ENCODE assay signal across 8 cellular contexts in the genomic region with DNA sequence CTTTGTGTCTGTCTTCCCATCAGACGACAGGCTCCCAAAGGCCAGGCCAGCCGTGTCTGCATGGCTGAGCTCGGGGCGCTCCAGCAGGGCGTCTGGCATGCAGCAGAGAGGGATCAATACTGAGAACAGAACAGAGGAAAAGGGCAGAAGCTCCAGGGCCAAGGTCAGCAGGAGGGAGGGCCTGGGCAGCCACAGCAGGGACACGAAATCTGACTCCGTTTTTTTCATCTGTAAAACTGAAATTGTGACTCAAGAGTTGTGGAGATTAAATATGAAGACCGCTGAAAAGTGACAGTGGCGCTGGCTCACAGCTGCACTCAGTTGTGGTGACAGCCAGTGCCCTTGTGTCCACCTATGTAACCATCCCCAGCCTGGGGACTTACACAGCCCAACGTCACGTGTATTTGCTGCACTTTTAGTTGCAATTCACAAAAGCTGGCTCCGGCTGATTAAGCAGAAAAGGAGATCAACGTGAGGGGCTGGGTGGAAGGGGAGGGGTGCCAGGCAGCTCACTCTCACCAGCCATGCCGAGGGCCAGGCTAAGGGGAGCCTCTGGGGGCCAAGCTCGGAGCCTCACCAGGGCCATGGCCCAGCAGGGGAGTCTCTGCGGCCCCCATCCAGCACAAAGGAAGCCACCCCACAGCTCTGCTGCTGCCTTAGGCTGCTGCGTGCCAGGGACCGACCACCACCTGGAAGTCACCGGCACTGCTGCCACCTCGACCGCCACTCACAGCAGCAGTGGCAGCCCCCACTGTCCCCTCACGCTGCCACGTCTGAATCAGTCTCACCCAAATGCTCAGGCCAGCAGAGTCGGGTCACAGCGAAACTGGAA.
DNase-seq lines count a peak whose midpoint lies in the region; ATAC-seq, FAIRE-seq and TF ChIP-seq lines count a peak whose summit lies in the region.

No MANE protein-coding gene starts in this region.

- H3K27me3 ChIP-seq in adipocyte (replicated peaks; ENCODE audit: control insufficient read depth, insufficient read depth, low read length), result no peaks in the 10 kb centered on the region
- H3K27me3 ChIP-seq in lung (ENCODE audit: control insufficient read depth, insufficient read depth), result no peaks in the 10 kb centered on the region

- H3K9me3 ChIP-seq in adipocyte (ENCODE audit: control insufficient read depth, low read length), result no peaks in the 10 kb centered on the region
- H3K9me3 ChIP-seq in lung (ENCODE audit: control insufficient read depth in 2 of 2, insufficient read depth in 1 of 2, low read length in 1 of 2), result peaks cover 0 to 3% of the 10 kb centered on the region in 2 donors

- DNase-seq in adipocyte (ENCODE audit: low read depth) (no peak), lung (ENCODE audit: low spot score) (no peak), head of caudate nucleus (no peak), ACHN (no peak), D721Med (ENCODE audit: insufficient read length, low spot score) (no peak), hippocampal formation (lab: John Stamatoyannopoulos, UW) (no peak)

- H3K36me3 ChIP-seq in adipocyte (ENCODE audit: control insufficient read depth, insufficient read depth, low read length, severe bottlenecking) (no peaks in the 10 kb centered on the region), lung (ENCODE audit: control insufficient read depth in 2 of 2, insufficient read depth in 2 of 2, low read length in 2 of 2) (peaks cover 0 to 2% of the 10 kb centered on the region in 2 donors)

- H3K4me3 ChIP-seq in adipocyte (ENCODE audit: low read length) (peak overlapping the region; percentile 74), lung (no peak overlapping the region)

- ATAC-seq in GM19397 (IDR thresholded peaks at IDR 0.05; ENCODE audit: unreplicated experiment) (peak; percentile 29), HG03159 (IDR thresholded peaks at IDR 0.05; ENCODE audit: unreplicated experiment) (peak; percentile 21), lung (ENCODE audit: insufficient read depth, low FRiP score) (peak; percentile 9)

- peak overlapping the region in 1 of 2 donors; percentile 58 for H3K27ac ChIP-seq in lung (ENCODE audit: low read depth in 1 of 2, low read length in 1 of 2)

- no peak for TF ChIP-seq CTCF in lung (IDR thresholded peaks at IDR 0.05; ENCODE audit: control extremely low read depth, extremely low read depth)
- no peak for TF ChIP-seq CTCF in D721Med (IDR thresholded peaks at IDR 0.05; ENCODE audit: insufficient read depth, missing control alignments)

- intact Hi-C loops in head of caudate nucleus (cut with DNase I), result loop anchor here (5.0 to 10.0 kb wide), 2 partner anchors 74 to 98 kb away; a partner anchor contains a TSS

- peak overlapping the region; percentile 72 for H3K9ac ChIP-seq in adipocyte (ENCODE audit: low read length)

- H3K4me1 ChIP-seq in adipocyte (ENCODE audit: control insufficient read depth, insufficient read depth, low read length) (peaks cover 6% of the 10 kb centered on the region), lung (ENCODE audit: control insufficient read depth in 2 of 2, insufficient read depth in 2 of 2, low read length in 2 of 2) (peaks cover 0 to 5% of the 10 kb centered on the region in 2 donors)

- FAIRE-seq in D721Med (lab: Jason Lieb, UNC), result no peak

- in situ Hi-C loops in ACHN (cut with HindIII; ENCODE audit: low pct_ligation_motif_present, low pct_unique_long_range_greater_than_20kb, low sequenced_read_pairs), result no loop called here

- WGBS in lung, 2 donors, result 69 to 72% methylated on average over 25 of the region's 25 CpGs
